Comparison of ENCODE assay signal across 17 cellular contexts in the genomic region with DNA sequence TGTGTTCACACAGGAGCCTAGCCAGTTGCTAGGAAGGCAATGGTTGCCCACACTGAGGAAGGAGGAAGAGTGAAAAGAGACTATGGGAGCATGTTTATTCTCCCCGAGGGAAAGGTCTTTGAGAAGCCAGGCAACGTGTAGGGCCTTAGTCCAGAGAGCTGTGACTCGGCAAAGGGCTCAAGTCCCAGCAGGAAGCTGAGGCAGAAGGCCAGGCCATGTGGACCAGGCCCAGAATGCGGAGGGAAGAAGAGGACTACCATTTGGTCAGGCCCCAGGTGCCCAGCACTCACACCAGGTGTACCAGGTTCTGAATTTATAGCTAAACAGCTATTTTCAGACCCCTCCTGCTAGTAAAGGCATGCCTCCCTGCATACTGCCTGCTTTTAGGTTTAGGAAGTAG.
A peak's percentile ranks its signal among the peaks of the same experiment; 100 is the strongest.
DNase-seq lines count a peak whose midpoint lies in the region; ATAC-seq and TF ChIP-seq lines count a peak whose summit lies in the region.
"Had no signal": no experiment of that assay in that cellular context is flagged by ENCODE, and none has a peak within 500 bp of the region (broad histone marks: within the 10 kb centered on the region; RNA-seq: fewer than 3 reads in every experiment).

No MANE protein-coding gene starts in this region.

- H3K27ac ChIP-seq in aorta (ENCODE audit: low read depth in 1 of 2, low read length in 2 of 2) = peak overlapping the region; percentile 77 to 84
- H3K27ac ChIP-seq: GM23248, SK-N-MC, thyroid gland had no signal

- no peaks in the 10 kb centered on the region for H3K36me3 ChIP-seq in aorta (ENCODE audit: control insufficient read depth in 1 of 2, insufficient read depth in 2 of 2, low read length in 1 of 2)
- H3K36me3 ChIP-seq: heart right ventricle, thyroid gland had no signal

- H3K27ac Mint-ChIP-seq in activated naive CD4-positive, alpha-beta T cell treated with anti-CD3 and anti-CD28 coated beads, Interleukin-2, amount 50 U/mL, for 24 hours = peak overlapping the region; percentile 98
- H3K27ac Mint-ChIP-seq in activated B cell treated with CpG ODN at 0.5 μM for 24 hours = peak overlapping the region; percentile 90

- H3K27me3 ChIP-seq in aorta (ENCODE audit: control insufficient read depth in 1 of 2, insufficient read depth in 2 of 2, low read length in 1 of 2) = no peaks in the 10 kb centered on the region
- H3K27me3 ChIP-seq: heart right ventricle, thyroid gland had no signal

- 7 to 8% methylated on average over 4 of the region's 4 CpGs for WGBS in aorta, 2 donors

- H3K36me3 Mint-ChIP-seq in activated naive CD4-positive, alpha-beta T cell treated with anti-CD3 and anti-CD28 coated beads, Interleukin-2, amount 50 U/mL, for 24 hours = peaks cover 2% of the 10 kb centered on the region
- H3K36me3 Mint-ChIP-seq in activated B cell treated with CpG ODN at 0.5 μM for 24 hours (ENCODE audit: low read depth) = no peaks in the 10 kb centered on the region

- H3K4me3 ChIP-seq in aorta (ENCODE audit: low read length in 2 of 2) = no peak overlapping the region
- H3K4me3 ChIP-seq: GM23248, heart right ventricle, SK-N-MC, thyroid gland had no signal

- peaks cover 30% of the 10 kb centered on the region for H3K4me1 Mint-ChIP-seq in activated naive CD4-positive, alpha-beta T cell treated with anti-CD3 and anti-CD28 coated beads, Interleukin-2, amount 50 U/mL, for 24 hours
- H3K4me1 Mint-ChIP-seq in activated B cell treated with CpG ODN at 0.5 μM for 24 hours = peaks cover 20% of the 10 kb centered on the region

- CTCF ChIA-PET in activated B cell treated with CpG ODN at 0.5 μM for 24 hours (lab: Charles Lee) = no interaction called here

- no peaks in the 10 kb centered on the region for H3K9me3 ChIP-seq in aorta (ENCODE audit: control insufficient read depth, low read length)
- H3K9me3 ChIP-seq: thyroid gland had no signal

- H3K4me3 Mint-ChIP-seq in activated naive CD4-positive, alpha-beta T cell treated with anti-CD3 and anti-CD28 coated beads, Interleukin-2, amount 50 U/mL, for 24 hours = peak overlapping the region; percentile 70
- H3K4me3 Mint-ChIP-seq in activated B cell treated with CpG ODN at 0.5 μM for 24 hours = peak overlapping the region; percentile 62

- peaks cover 10% of the 10 kb centered on the region for H3K9me3 Mint-ChIP-seq in activated naive CD4-positive, alpha-beta T cell treated with anti-CD3 and anti-CD28 coated beads, Interleukin-2, amount 50 U/mL, for 24 hours
- H3K9me3 Mint-ChIP-seq in activated B cell treated with CpG ODN at 0.5 μM for 24 hours = peaks cover 5% of the 10 kb centered on the region

- no peak for TF ChIP-seq CTCF in activated B cell treated with CpG ODN at 0.5 μM for 24 hours (IDR thresholded peaks at IDR 0.05)

- DNase-seq in activated naive CD4-positive, alpha-beta T cell treated with Interleukin-2 at 50 U/mL for 16 hours = no peak
- DNase-seq in activated B cell treated with CpG ODN at 0.5 μM for 24 hours (no peak), aorta (peak; percentile 45 to 73), NCI-H69 (lab: John Stamatoyannopoulos, UW) (no peak), DMS53 treated with DMSO at 0.1 percent for 48 hours (lab: John Stamatoyannopoulos, UW; ENCODE audit: unreplicated experiment) (no peak), NCI-H2227 (lab: John Stamatoyannopoulos, UW; ENCODE audit: unreplicated experiment) (no peak)
- DNase-seq: activated CD4-positive, CD25-positive, alpha-beta regulatory T cell treated with anti-CD3 and anti-CD28 coated beads, Interleukin-2, amount 50 U/mL, for 72 hours; GDM1; GM23248; heart right ventricle; mammary epithelial cell; NCI-H82; thyroid gland had no signal

- no peak for ATAC-seq in activated B cell treated with CpG ODN at 0.5 μM for 24 hours (ENCODE audit: low read depth)
- peak; percentile 11 for ATAC-seq in esophagus mucosa
- ATAC-seq in aorta (ENCODE audit: low FRiP score) = peak; percentile 48
- ATAC-seq: HepG2 had no signal

- intact Hi-C loops in activated B cell treated with CpG ODN at 0.5 μM for 24 hours (cut with micrococcal nuclease) = loop anchor here (5.0 to 10.0 kb wide), 2 partner anchors 131 to 1406 kb away; no protein-coding TSS in a partner anchor
- intact Hi-C loops in aorta (cut with DNase I) = no loop called here

- POLR2A ChIA-PET in activated B cell treated with CpG ODN at 0.5 μM for 24 hours (lab: Charles Lee) = no interaction called here

- peaks cover 3% of the 10 kb centered on the region in 2 donors for H3K4me1 ChIP-seq in aorta (ENCODE audit: control insufficient read depth in 1 of 2, insufficient read depth in 2 of 2, low read length in 2 of 2)
- H3K4me1 ChIP-seq: thyroid gland had no signal

- no peaks in the 10 kb centered on the region for H3K27me3 Mint-ChIP-seq in activated naive CD4-positive, alpha-beta T cell treated with anti-CD3 and anti-CD28 coated beads, Interleukin-2, amount 50 U/mL, for 24 hours
- no peaks in the 10 kb centered on the region for H3K27me3 Mint-ChIP-seq in activated B cell treated with CpG ODN at 0.5 μM for 24 hours

Comparison
In these comparisons a context has a peak if more than half of its experiments do, and no peak if none do; other contexts are left out.
1. DNase-seq: peak in aorta (2 of 2); none in activated naive CD4-positive, alpha-beta T cell treated with Interleukin-2 at 50 U/mL for 16 hours (single experiment), activated B cell treated with CpG ODN at 0.5 μM for 24 hours (single experiment), NCI-H69 (single experiment), DMS53 treated with DMSO at 0.1 percent for 48 hours (single experiment) and NCI-H2227 (single experiment).